ENCODE assay signal across 27 cellular contexts in genomic region chr6:136635615-136636014, GRCh38.
"Had no signal": no experiment of that assay in that cellular context is flagged by ENCODE, and none has a peak within 500 bp of the region (broad histone marks: within the 10 kb centered on the region; RNA-seq: fewer than 3 reads in every experiment).

No MANE protein-coding gene starts in this region.

- H3K4me3 ChIP-seq: stomach, suprapubic skin, testis, thoracic aorta, thyroid gland, tibial artery, tibial nerve, transverse colon, upper lobe of left lung, uterus, vagina had no signal

- H3K4me1 Mint-ChIP-seq: stimulated activated memory B cell treated with anti-CD40 and anti-IgM and Interleukin-4, amounts not matched to agents 10 μg/mL and 1 μg/mL and 100 μg/mL, for 72 hours; stimulated activated naive B cell treated with anti-CD40 and anti-IgM and Interleukin-4, amounts not matched to agents 10 μg/mL and 1 μg/mL and 100 μg/mL, for 72 hours; stimulated activated naive CD8-positive, alpha-beta T cell treated with anti-CD3 and anti-CD28 coated beads, Interleukin-15, amount 100 ng/mL, for 72 hours had no signal

- H3K36me3 ChIP-seq: uterus, vagina had no signal

- H3K27me3 Mint-ChIP-seq: stimulated activated memory B cell treated with anti-CD40 and anti-IgM and Interleukin-4, amounts not matched to agents 10 μg/mL and 1 μg/mL and 100 μg/mL, for 72 hours; stimulated activated naive B cell treated with anti-CD40 and anti-IgM and Interleukin-4, amounts not matched to agents 10 μg/mL and 1 μg/mL and 100 μg/mL, for 72 hours; stimulated activated naive CD8-positive, alpha-beta T cell treated with anti-CD3 and anti-CD28 coated beads, Interleukin-15, amount 100 ng/mL, for 72 hours; stimulated activated naive CD8-positive, alpha-beta T cell treated with anti-CD3 and anti-CD28 coated beads, Interleukin-15, Interleukin-2, amounts not matched to agents 100 ng/mL and 50 ng/mL, for 24 hours; type B pancreatic cell had no signal

- H3K27me3 ChIP-seq: stomach, suprapubic skin, testis, thyroid gland, tibial artery, tibial nerve, transverse colon, upper lobe of left lung, uterus, vagina had no signal

- H3K36me3 Mint-ChIP-seq: type B pancreatic cell had no signal

- H3K27ac ChIP-seq: stomach, suprapubic skin, testis, thoracic aorta, thyroid gland, tibial artery, tibial nerve, transverse colon, upper lobe of left lung, uterus, vagina had no signal

- H3K4me3 Mint-ChIP-seq: stimulated activated effector memory CD8-positive, alpha-beta T cell treated with anti-CD3 and anti-CD28 coated beads, Interleukin-12 subunit alpha, Interleukin-12 subunit beta, amount 100 ng/mL, for 72 hours; stimulated activated memory B cell treated with anti-CD40 and anti-IgM and Interleukin-4, amounts not matched to agents 10 μg/mL and 1 μg/mL and 100 μg/mL, for 72 hours; stimulated activated naive B cell treated with anti-CD40 and anti-IgM and Interleukin-4, amounts not matched to agents 10 μg/mL and 1 μg/mL and 100 μg/mL, for 72 hours; stimulated activated naive CD8-positive, alpha-beta T cell treated with anti-CD3 and anti-CD28 coated beads, Interleukin-15, amount 100 ng/mL, for 72 hours; stimulated activated naive CD8-positive, alpha-beta T cell treated with anti-CD3 and anti-CD28 coated beads, Interleukin-15, Interleukin-2, amounts not matched to agents 100 ng/mL and 50 ng/mL, for 24 hours; type B pancreatic cell had no signal

- DNase-seq: stimulated activated CD4-positive, alpha-beta T cell treated with anti-CD3 and anti-CD28 coated beads, Interleukin-2, amount 100 ng/mL, for 48 hours; stimulated activated CD4-positive, alpha-beta T cell treated with anti-CD3 and anti-CD28 coated beads, Interleukin-4, amount 100 ng/mL, for 1 hour; stimulated activated CD4-positive, alpha-beta T cell treated with anti-CD3 and anti-CD28 coated beads, Interleukin-4, amount 100 ng/mL, for 24 hours; stimulated activated CD4-positive, alpha-beta T cell treated with anti-CD3 and anti-CD28 coated beads, Interleukin-4, amount 100 ng/mL, for 4 hours; stimulated activated CD8-positive, alpha-beta memory T cell treated with anti-CD3 and anti-CD28 coated beads, Interleukin-4, amount 100 ng/mL, for 48 hours; stimulated activated naive B cell treated with anti-CD40 and anti-IgM and Interleukin-4, amounts not matched to agents 10 μg/mL and 1 μg/mL and 100 μg/mL, for 72 hours; stimulated activated naive CD4-positive, alpha-beta T cell; stimulated activated naive CD4-positive, alpha-beta T cell treated with Interleukin-2 at 50 U/mL for 16 hours; stimulated activated naive CD8-positive, alpha-beta T cell treated with anti-CD3 and anti-CD28 coated beads, Interleukin-15, amount 100 ng/mL, for 72 hours; stimulated activated naive CD8-positive, alpha-beta T cell treated with anti-CD3 and anti-CD28 coated beads, Interleukin-15, Interleukin-2, amounts not matched to agents 100 U/mL and 50 U/mL, for 24 hours; stomach; substantia nigra; testis; thyroid gland; tibial artery; transverse colon; trophoblast cell; uterus had no signal

- ATAC-seq: stimulated activated effector memory CD8-positive, alpha-beta T cell treated with anti-CD3 and anti-CD28 coated beads, Interleukin-12 subunit alpha, Interleukin-12 subunit beta, amount 100 ng/mL, for 72 hours; stimulated activated memory B cell treated with anti-CD40 and anti-IgM and Interleukin-4, amounts not matched to agents 10 μg/mL and 1 μg/mL and 100 μg/mL, for 72 hours; stimulated activated naive B cell treated with anti-CD40 and anti-IgM and Interleukin-4, amounts not matched to agents 10 μg/mL and 1 μg/mL and 100 μg/mL, for 72 hours; stimulated activated naive CD8-positive, alpha-beta T cell treated with anti-CD3 and anti-CD28 coated beads, Interleukin-15, amount 100 ng/mL, for 72 hours; stimulated activated naive CD8-positive, alpha-beta T cell treated with anti-CD3 and anti-CD28 coated beads, Interleukin-15, Interleukin-2, amounts not matched to agents 100 U/mL and 50 U/mL, for 24 hours had no signal

- H3K27ac Mint-ChIP-seq: stimulated activated effector memory CD8-positive, alpha-beta T cell treated with anti-CD3 and anti-CD28 coated beads, Interleukin-12 subunit alpha, Interleukin-12 subunit beta, amount 100 ng/mL, for 72 hours; stimulated activated memory B cell treated with anti-CD40 and anti-IgM and Interleukin-4, amounts not matched to agents 10 μg/mL and 1 μg/mL and 100 μg/mL, for 72 hours; stimulated activated naive B cell treated with anti-CD40 and anti-IgM and Interleukin-4, amounts not matched to agents 10 μg/mL and 1 μg/mL and 100 μg/mL, for 72 hours; stimulated activated naive CD8-positive, alpha-beta T cell treated with anti-CD3 and anti-CD28 coated beads, Interleukin-15, amount 100 ng/mL, for 72 hours; stimulated activated naive CD8-positive, alpha-beta T cell treated with anti-CD3 and anti-CD28 coated beads, Interleukin-15, Interleukin-2, amounts not matched to agents 100 ng/mL and 50 ng/mL, for 24 hours; type B pancreatic cell had no signal

- H3K4me1 ChIP-seq: stomach, thyroid gland, tibial artery, transverse colon, uterus, vagina had no signal

- H3K9me3 ChIP-seq: stomach, suprapubic skin, testis, thoracic aorta, thyroid gland, tibial artery, tibial nerve, transverse colon, upper lobe of left lung, uterus, vagina had no signal
